Comparison of ENCODE assay signal across 19 cellular contexts in genomic region chr7:96740130-96740529, GRCh38.
"Had no signal": no experiment of that assay in that cellular context is flagged by ENCODE, and none has a peak within 500 bp of the region (broad histone marks: within the 10 kb centered on the region; RNA-seq: fewer than 3 reads in every experiment).

No MANE protein-coding gene starts in this region.

- DNase-seq: effector memory CD8-positive, alpha-beta T cell; esophagus squamous epithelium; foreskin fibroblast; kidney glomerular epithelial cell; naive thymus-derived CD8-positive, alpha-beta T cell; occipital lobe; pancreas; right cardiac atrium; small intestine; stimulated activated CD4-positive, alpha-beta T cell treated with anti-CD3 and anti-CD28 coated beads, Interleukin-2, amount 100 ng/mL, for 48 hours; stimulated activated CD8-positive, alpha-beta memory T cell treated with anti-CD3 and anti-CD28 coated beads, Interleukin-4, amount 100 ng/mL, for 48 hours; tibial artery; upper lobe of left lung; uterus had no signal

- H3K36me3 ChIP-seq: esophagus squamous epithelium, pancreas, tibial artery, upper lobe of left lung, uterus had no signal

- H3K9me3 Mint-ChIP-seq: dendritic cell treated with granulocyte-macrophage colony-stimulating factor and Interleukin-4, amounts not matched to agents 40 ng/mL and 50 ng/mL, for 4 days; effector memory CD8-positive, alpha-beta T cell; naive thymus-derived CD8-positive, alpha-beta T cell; neural crest cell; stimulated activated effector memory CD8-positive, alpha-beta T cell treated with anti-CD3 and anti-CD28 coated beads, Interleukin-12 subunit alpha, Interleukin-12 subunit beta, amount 100 ng/mL, for 72 hours; stimulated activated naive CD8-positive, alpha-beta T cell treated with anti-CD3 and anti-CD28 coated beads, Interleukin-15, Interleukin-2, amounts not matched to agents 100 ng/mL and 50 ng/mL, for 24 hours had no signal

- H3K27ac Mint-ChIP-seq: dendritic cell treated with granulocyte-macrophage colony-stimulating factor and Interleukin-4, amounts not matched to agents 40 ng/mL and 50 ng/mL, for 4 days; effector memory CD8-positive, alpha-beta T cell; naive thymus-derived CD8-positive, alpha-beta T cell; progenitor cell of endocrine pancreas; stimulated activated effector memory CD8-positive, alpha-beta T cell treated with anti-CD3 and anti-CD28 coated beads, Interleukin-12 subunit alpha, Interleukin-12 subunit beta, amount 100 ng/mL, for 72 hours; stimulated activated naive CD8-positive, alpha-beta T cell treated with anti-CD3 and anti-CD28 coated beads, Interleukin-15, Interleukin-2, amounts not matched to agents 100 ng/mL and 50 ng/mL, for 24 hours had no signal

- H3K4me1 ChIP-seq: esophagus squamous epithelium, pancreas, tibial artery, upper lobe of left lung, uterus had no signal

- H3K9me3 ChIP-seq: esophagus squamous epithelium, pancreas, tibial artery, upper lobe of left lung, uterus had no signal

- H3K27me3 ChIP-seq: upper lobe of left lung, uterus had no signal

- H3K27ac ChIP-seq: esophagus squamous epithelium, pancreas, tibial artery, upper lobe of left lung, uterus had no signal

- H3K36me3 Mint-ChIP-seq: naive thymus-derived CD8-positive, alpha-beta T cell; stimulated activated effector memory CD8-positive, alpha-beta T cell treated with anti-CD3 and anti-CD28 coated beads, Interleukin-12 subunit alpha, Interleukin-12 subunit beta, amount 100 ng/mL, for 72 hours had no signal

- H3K4me3 Mint-ChIP-seq: dendritic cell treated with granulocyte-macrophage colony-stimulating factor and Interleukin-4, amounts not matched to agents 40 ng/mL and 50 ng/mL, for 4 days; effector memory CD8-positive, alpha-beta T cell; naive thymus-derived CD8-positive, alpha-beta T cell; neural crest cell; stimulated activated effector memory CD8-positive, alpha-beta T cell treated with anti-CD3 and anti-CD28 coated beads, Interleukin-12 subunit alpha, Interleukin-12 subunit beta, amount 100 ng/mL, for 72 hours; stimulated activated naive CD8-positive, alpha-beta T cell treated with anti-CD3 and anti-CD28 coated beads, Interleukin-15, Interleukin-2, amounts not matched to agents 100 ng/mL and 50 ng/mL, for 24 hours had no signal

- H3K4me1 Mint-ChIP-seq: naive thymus-derived CD8-positive, alpha-beta T cell; neural crest cell; stimulated activated effector memory CD8-positive, alpha-beta T cell treated with anti-CD3 and anti-CD28 coated beads, Interleukin-12 subunit alpha, Interleukin-12 subunit beta, amount 100 ng/mL, for 72 hours had no signal

- H3K4me3 ChIP-seq: esophagus squamous epithelium, pancreas, tibial artery, upper lobe of left lung, uterus had no signal
